Comparison of ENCODE assay signal across 20 cellular contexts in genomic region chr20:59255256-59255655, GRCh38. TPM values are rescaled to one million over a fixed set of nuclear protein-coding genes. Genes with fewer than 3 reads are reported as not detected.
DNase-seq lines count a peak whose midpoint lies in the region; ATAC-seq and TF ChIP-seq lines count a peak whose summit lies in the region.
"Had no signal": no experiment of that assay in that cellular context is flagged by ENCODE, and none has a peak within 500 bp of the region (broad histone marks: within the 10 kb centered on the region; RNA-seq: fewer than 3 reads in every experiment).

No MANE protein-coding gene starts in this region.

- peaks cover 63% of the 10 kb centered on the region for H3K36me3 Mint-ChIP-seq in activated CD4-positive, alpha-beta memory T cell treated with anti-CD3 and anti-CD28 coated beads, Interleukin-2, amount 10 ng/mL, durations not matched to agents 7 days and 5 days (ENCODE audit: low read depth)
- peaks cover 25% of the 10 kb centered on the region for H3K36me3 Mint-ChIP-seq in activated CD4-positive, alpha-beta memory T cell treated with anti-CD3 and anti-CD28 coated beads for 36 hours
- H3K36me3 Mint-ChIP-seq in CD8-positive, alpha-beta memory T cell, result peaks cover 31 to 63% (median 31%) of the 10 kb centered on the region in 3 donors
- H3K36me3 Mint-ChIP-seq in effector memory CD8-positive, alpha-beta T cell (ENCODE audit: insufficient read depth), result peaks cover 28% of the 10 kb centered on the region

- TF ChIP-seq CTCF in A673 (conservative IDR thresholded peaks at IDR 0.05; ENCODE audit: low read depth, low read length), result no peak

- no peak overlapping the region for H3K4me3 Mint-ChIP-seq in activated CD4-positive, alpha-beta memory T cell treated with anti-CD3 and anti-CD28 coated beads, Interleukin-2, amount 10 ng/mL, durations not matched to agents 7 days and 5 days
- H3K4me3 Mint-ChIP-seq in activated CD4-positive, alpha-beta memory T cell treated with anti-CD3 and anti-CD28 coated beads for 36 hours, result no peak overlapping the region
- H3K4me3 Mint-ChIP-seq in CD8-positive, alpha-beta memory T cell, result no peak overlapping the region
- H3K4me3 Mint-ChIP-seq in effector memory CD8-positive, alpha-beta T cell, result no peak overlapping the region
- H3K4me3 Mint-ChIP-seq: CD4-positive, CD25-positive, alpha-beta regulatory T cell; GM23338 had no signal

- peaks cover 71% of the 10 kb centered on the region for H3K4me1 Mint-ChIP-seq in activated CD4-positive, alpha-beta memory T cell treated with anti-CD3 and anti-CD28 coated beads, Interleukin-2, amount 10 ng/mL, durations not matched to agents 7 days and 5 days
- peaks cover 67% of the 10 kb centered on the region for H3K4me1 Mint-ChIP-seq in activated CD4-positive, alpha-beta memory T cell treated with anti-CD3 and anti-CD28 coated beads for 36 hours (ENCODE audit: low read depth)
- H3K4me1 Mint-ChIP-seq in CD8-positive, alpha-beta memory T cell, result peaks cover 59 to 86% (median 72%) of the 10 kb centered on the region in 3 donors
- peaks cover 41 to 44% of the 10 kb centered on the region in 2 donors for H3K4me1 Mint-ChIP-seq in effector memory CD8-positive, alpha-beta T cell (ENCODE audit: low read depth in 2 of 2)

- no TSS peak for BruUV-seq in A673 (replicated peaks; lab: Mats Ljungman, UMichigan)

- POLR2A ChIA-PET in activated CD4-positive, alpha-beta memory T cell treated with anti-CD3 and anti-CD28 coated beads, Interleukin-2, amount 10 ng/mL, durations not matched to agents 7 days and 5 days (lab: Charles Lee), result interaction anchor here (1.0 kb wide), 1 partner anchor 18 kb away, joined by 3 read pairs; no protein-coding TSS in a partner anchor
- POLR2A ChIA-PET in activated CD4-positive, alpha-beta memory T cell treated with anti-CD3 and anti-CD28 coated beads for 36 hours (lab: Charles Lee), result no interaction called here
- POLR2A ChIA-PET in CD8-positive, alpha-beta memory T cell (lab: Charles Lee), result no interaction called here
- POLR2A ChIA-PET in A673 (lab: Charles Lee; ENCODE audit: low non-redundant PET), result no interaction called here

- H3K27ac Mint-ChIP-seq in activated CD4-positive, alpha-beta memory T cell treated with anti-CD3 and anti-CD28 coated beads, Interleukin-2, amount 10 ng/mL, durations not matched to agents 7 days and 5 days, result peak overlapping the region; percentile 24
- H3K27ac Mint-ChIP-seq in activated CD4-positive, alpha-beta memory T cell treated with anti-CD3 and anti-CD28 coated beads for 36 hours, result no peak overlapping the region
- H3K27ac Mint-ChIP-seq in CD8-positive, alpha-beta memory T cell, result peak overlapping the region in 5 of 8 donors; percentile 4 to 60 (median 43)
- peak overlapping the region; percentile 89 to 90 for H3K27ac Mint-ChIP-seq in effector memory CD8-positive, alpha-beta T cell
- H3K27ac Mint-ChIP-seq: GM23338 had no signal

- intact Hi-C loops in activated CD4-positive, alpha-beta memory T cell treated with anti-CD3 and anti-CD28 coated beads for 36 hours (cut with micrococcal nuclease), result loop anchor here (10.0 kb wide), 1 partner anchor 150 kb away; no protein-coding TSS in a partner anchor
- intact Hi-C loops in A673 (cut with micrococcal nuclease; ENCODE audit: unreplicated experiment), result no loop called here

- CTCF ChIA-PET in activated CD4-positive, alpha-beta memory T cell treated with anti-CD3 and anti-CD28 coated beads, Interleukin-2, amount 10 ng/mL, durations not matched to agents 7 days and 5 days (lab: Charles Lee), result no interaction called here
- CTCF ChIA-PET in activated CD4-positive, alpha-beta memory T cell treated with anti-CD3 and anti-CD28 coated beads for 36 hours (lab: Charles Lee), result interaction anchor here (1.7 kb wide), 1 partner anchor 149 kb away, joined by 5 read pairs; no protein-coding TSS in a partner anchor
- CTCF ChIA-PET in CD8-positive, alpha-beta memory T cell (lab: Charles Lee), result no interaction called here
- CTCF ChIA-PET in A673 (lab: Charles Lee), result no interaction called here

- H3K27ac ChIP-seq in CD8-positive, alpha-beta memory T cell (ENCODE audit: low read depth, low read length), result no peak overlapping the region
- no peak overlapping the region for H3K27ac ChIP-seq in A673 (ENCODE audit: low read depth, low read length, poor library complexity, severe bottlenecking)

- peaks cover 58% of the 10 kb centered on the region for H3K4me1 ChIP-seq in CD8-positive, alpha-beta memory T cell (ENCODE audit: insufficient read depth, low read length)
- H3K4me1 ChIP-seq in A673 (ENCODE audit: insufficient read depth, low read length, poor library complexity, severe bottlenecking), result no peaks in the 10 kb centered on the region
- H3K4me1 ChIP-seq: BE2C had no signal

- H3K27me3 Mint-ChIP-seq in activated CD4-positive, alpha-beta memory T cell treated with anti-CD3 and anti-CD28 coated beads, Interleukin-2, amount 10 ng/mL, durations not matched to agents 7 days and 5 days, result no peaks in the 10 kb centered on the region
- no peaks in the 10 kb centered on the region for H3K27me3 Mint-ChIP-seq in activated CD4-positive, alpha-beta memory T cell treated with anti-CD3 and anti-CD28 coated beads for 36 hours
- H3K27me3 Mint-ChIP-seq in CD8-positive, alpha-beta memory T cell, result no peaks in the 10 kb centered on the region
- H3K27me3 Mint-ChIP-seq in effector memory CD8-positive, alpha-beta T cell, result no peaks in the 10 kb centered on the region
- H3K27me3 Mint-ChIP-seq: CD4-positive, CD25-positive, alpha-beta regulatory T cell had no signal

- no peaks in the 10 kb centered on the region for H3K9me3 ChIP-seq in CD8-positive, alpha-beta memory T cell (ENCODE audit: low read length)
- H3K9me3 ChIP-seq in A673 (ENCODE audit: low read depth, low read length, poor library complexity, severe bottlenecking), result no peaks in the 10 kb centered on the region
- H3K9me3 ChIP-seq: BE2C had no signal

- H3K36me3 ChIP-seq in CD8-positive, alpha-beta memory T cell (ENCODE audit: insufficient read depth, low read length), result peaks cover 3% of the 10 kb centered on the region
- H3K36me3 ChIP-seq in A673 (ENCODE audit: insufficient read depth, low read length, poor library complexity, severe bottlenecking), result no peaks in the 10 kb centered on the region
- H3K36me3 ChIP-seq: BE2C had no signal

- no peak overlapping the region for H3K4me3 ChIP-seq in CD8-positive, alpha-beta memory T cell (ENCODE audit: low read length)
- H3K4me3 ChIP-seq in A673 (ENCODE audit: low read depth, low read length, poor library complexity, severe bottlenecking), result no peak overlapping the region
- H3K4me3 ChIP-seq: GM23338 had no signal

- ATAC-seq in effector memory CD8-positive, alpha-beta T cell (replicated peaks), result no peak
- ATAC-seq: GM23338 had no signal

- no peaks in the 10 kb centered on the region for H3K27me3 ChIP-seq in CD8-positive, alpha-beta memory T cell (ENCODE audit: insufficient read depth, low read length, poor library complexity, severe bottlenecking)
- peaks cover 100% of the 10 kb centered on the region for H3K27me3 ChIP-seq in A673 (replicated peaks; ENCODE audit: insufficient read depth, low read depth, low read length, poor library complexity)

- peaks cover 22% of the 10 kb centered on the region for H3K9me3 Mint-ChIP-seq in activated CD4-positive, alpha-beta memory T cell treated with anti-CD3 and anti-CD28 coated beads, Interleukin-2, amount 10 ng/mL, durations not matched to agents 7 days and 5 days
- H3K9me3 Mint-ChIP-seq in activated CD4-positive, alpha-beta memory T cell treated with anti-CD3 and anti-CD28 coated beads for 36 hours, result peaks cover 14% of the 10 kb centered on the region
- H3K9me3 Mint-ChIP-seq in CD8-positive, alpha-beta memory T cell, result no peaks in the 10 kb centered on the region
- H3K9me3 Mint-ChIP-seq in effector memory CD8-positive, alpha-beta T cell, result no peaks in the 10 kb centered on the region
- H3K9me3 Mint-ChIP-seq: GM23338 had no signal

- no peak for DNase-seq in activated CD4-positive, alpha-beta memory T cell treated with anti-CD3 and anti-CD28 coated beads, Interleukin-2, amount 10 ng/mL, durations not matched to agents 7 days and 5 days
- no peak for DNase-seq in activated CD4-positive, alpha-beta memory T cell treated with anti-CD3 and anti-CD28 coated beads for 36 hours
- DNase-seq in CD8-positive, alpha-beta memory T cell, result no peak
- peak; percentile 52 for DNase-seq in MV-4-11 (lab: John Stamatoyannopoulos, UW)
- DNase-seq in effector memory CD8-positive, alpha-beta T cell, result no peak
- no peak for DNase-seq in A673 (ENCODE audit: low spot score)
- DNase-seq in effector CD4-positive, alpha-beta T cell, result no peak
- DNase-seq: ACHN; BE2C; C1 segment of cervical spinal cord; CD4-positive, CD25-positive, alpha-beta regulatory T cell; DMS153; DMS79; GDM1; HCEC 1CT; IMR-90 had no signal

RNA-seq across cellular contexts. Expression of gene EDN3, which starts 45.2 kb away (rescaled TPM):
- under 1 TPM; 0.25 to 0.35 TPM for total RNA-seq in activated CD4-positive, alpha-beta memory T cell treated with anti-CD3 and anti-CD28 coated beads, Interleukin-2, amount 10 ng/mL, durations not matched to agents 7 days and 5 days
- under 1 TPM in 1 of 2 experiments, not detected in 1; 0.10 TPM for total RNA-seq in activated CD4-positive, alpha-beta memory T cell treated with anti-CD3 and anti-CD28 coated beads for 36 hours
- total RNA-seq in CD8-positive, alpha-beta memory T cell, result under 1 TPM in 1 of 2 experiments, not detected in 1; 0.16 TPM
- polyA plus RNA-seq in CD8-positive, alpha-beta memory T cell, result not detected
- total RNA-seq in A673 (2021), result not detected in 2 replicates
- total RNA-seq: A172, Daoy, HT1080, IMR-90 had no signal
- polyA plus RNA-seq: CD4-positive, CD25-positive, alpha-beta regulatory T cell; IMR-90 had no signal
